24 cellular contexts compared by ENCODE assay signal in the genomic region with DNA sequence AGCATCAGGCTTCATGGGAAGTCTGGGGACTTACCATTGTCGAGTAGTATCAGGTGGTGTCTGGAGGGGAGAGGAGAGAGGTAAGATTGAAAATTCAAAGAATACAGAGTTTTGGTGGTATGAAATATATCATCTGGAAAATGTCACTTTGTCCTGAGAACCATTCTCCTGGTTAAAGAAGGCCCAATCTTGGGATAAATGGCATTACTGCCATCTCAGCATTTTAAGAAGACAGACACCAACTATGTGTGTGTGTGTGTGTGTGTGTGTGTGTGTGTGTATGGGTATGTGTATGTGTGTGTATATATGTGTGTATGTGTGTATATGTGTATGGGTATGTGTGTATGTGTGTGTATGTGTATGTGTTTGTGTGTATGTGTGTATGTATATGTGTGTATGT.
"Had no signal": no experiment of that assay in that cellular context is flagged by ENCODE, and none has a peak within 500 bp of the region (broad histone marks: within the 10 kb centered on the region; RNA-seq: fewer than 3 reads in every experiment).

No MANE protein-coding gene starts in this region.

- H3K4me2 ChIP-seq: hepatocyte had no signal

- H3K36me3 ChIP-seq: esophagus muscularis mucosa, gastroesophageal sphincter, heart left ventricle, left lung, lower lobe of right lung had no signal

- H3K27ac ChIP-seq: coronary artery, esophagus muscularis mucosa, foreskin keratinocyte, gastroesophageal sphincter, heart left ventricle, hepatocyte, left lung, lower lobe of right lung had no signal

- H3K4me3 ChIP-seq: coronary artery, dorsolateral prefrontal cortex, esophagus muscularis mucosa, gastroesophageal sphincter, heart left ventricle, hepatocyte, left lung, lower lobe of right lung, mucosa of descending colon had no signal

- ATAC-seq: foreskin keratinocyte, gastroesophageal sphincter, heart left ventricle, left lung, left ventricle myocardium superior, lower lobe of right lung, mucosa of descending colon had no signal

- H3K4me1 ChIP-seq: foreskin keratinocyte, left lung, lower lobe of right lung had no signal

- H2AFZ ChIP-seq: hepatocyte had no signal

- H3K79me2 ChIP-seq: hepatocyte had no signal

- H3K9me3 ChIP-seq: esophagus muscularis mucosa, gastroesophageal sphincter, heart left ventricle, left lung, lower lobe of right lung, mucosa of descending colon had no signal

- H3K27me3 ChIP-seq: dorsolateral prefrontal cortex, esophagus muscularis mucosa, foreskin keratinocyte, gastroesophageal sphincter, heart left ventricle, hepatocyte, left lung had no signal

- FAIRE-seq: colon, endothelial cell of umbilical vein, frontal cortex, kidney had no signal

- DNase-seq: dermis blood vessel endothelial cell; dorsolateral prefrontal cortex; effector CD4-positive, alpha-beta T cell; effector memory CD4-positive, alpha-beta T cell; foreskin keratinocyte; heart left ventricle; hypothalamus; immature natural killer cell; islet precursor cell; kidney; kidney glomerular epithelial cell; left lung; left ventricle myocardium superior; lower lobe of right lung; mesenchymal stem cell; mucosa of descending colon; naive B cell had no signal
